Comparison of ENCODE assay signal across 18 cellular contexts in genomic region chr7:77931841-77932240, GRCh38.
A peak's percentile ranks its signal among the peaks of the same experiment; 100 is the strongest.
DNase-seq lines count a peak whose midpoint lies in the region; ATAC-seq and TF ChIP-seq lines count a peak whose summit lies in the region.
"Had no signal": no experiment of that assay in that cellular context is flagged by ENCODE, and none has a peak within 500 bp of the region (broad histone marks: within the 10 kb centered on the region; RNA-seq: fewer than 3 reads in every experiment).

No MANE protein-coding gene starts in this region.

- no peak overlapping the region for H3K4me3 Mint-ChIP-seq in CD4-positive, alpha-beta memory T cell
- H3K4me3 Mint-ChIP-seq in HFFc6, result peak overlapping the region; percentile 8; the same call in 1 of the 2 replicates
- no peak overlapping the region for H3K4me3 Mint-ChIP-seq in T-helper 17 cell
- H3K4me3 Mint-ChIP-seq in nephron progenitor cell, result no peak overlapping the region
- H3K4me3 Mint-ChIP-seq: CD8-positive, alpha-beta memory T cell had no signal

- H3K27me3 Mint-ChIP-seq in CD4-positive, alpha-beta memory T cell, result no peaks in the 10 kb centered on the region
- peaks cover 2% of the 10 kb centered on the region for H3K27me3 Mint-ChIP-seq in HFFc6 (ENCODE audit: insufficient read depth)
- H3K27me3 Mint-ChIP-seq in T-helper 17 cell, result no peaks in the 10 kb centered on the region
- H3K27me3 Mint-ChIP-seq in nephron progenitor cell (ENCODE audit: low read depth, poor library complexity), result no peaks in the 10 kb centered on the region
- H3K27me3 Mint-ChIP-seq: CD8-positive, alpha-beta memory T cell had no signal

- no peak overlapping the region for H3K27ac ChIP-seq in CD4-positive, alpha-beta memory T cell (ENCODE audit: low read depth, low read length)
- H3K27ac ChIP-seq: BLaER1, RWPE1 had no signal

- no peaks in the 10 kb centered on the region for H3K27me3 ChIP-seq in CD4-positive, alpha-beta memory T cell (ENCODE audit: insufficient read depth, low read length)
- H3K27me3 ChIP-seq: BLaER1 had no signal

- no peaks in the 10 kb centered on the region for H3K9me3 ChIP-seq in CD4-positive, alpha-beta memory T cell (ENCODE audit: control insufficient read depth in 1 of 2, low read length in 2 of 2)
- no peaks in the 10 kb centered on the region for H3K9me3 ChIP-seq in T-helper 17 cell (ENCODE audit: control insufficient read depth, low read length, poor library complexity, severe bottlenecking)
- H3K9me3 ChIP-seq: BLaER1, SK-N-SH had no signal

- peaks cover 0 to 3% (median 0%) of the 10 kb centered on the region in 8 donors for H3K9me3 Mint-ChIP-seq in CD4-positive, alpha-beta memory T cell
- H3K9me3 Mint-ChIP-seq in HFFc6 (no peaks in the 10 kb centered on the region), nephron progenitor cell (no peaks in the 10 kb centered on the region)
- H3K9me3 Mint-ChIP-seq: CD8-positive, alpha-beta memory T cell had no signal

- H3K36me3 ChIP-seq in CD4-positive, alpha-beta memory T cell (ENCODE audit: insufficient read depth, low read length), result peaks cover 5% of the 10 kb centered on the region

- CTCF ChIA-PET in CD4-positive, alpha-beta memory T cell (lab: Charles Lee; ENCODE audit: partially characterized antibody), result no interaction called here

- H3K27ac Mint-ChIP-seq in CD4-positive, alpha-beta memory T cell, result peak overlapping the region in 4 of 7 donors; percentile 38 to 81 (median 66)
- H3K27ac Mint-ChIP-seq in HFFc6 (peak overlapping the region; percentile 58), T-helper 17 cell (peak overlapping the region; percentile 30), nephron progenitor cell (peak overlapping the region; percentile 89)

- H3K4me1 ChIP-seq in CD4-positive, alpha-beta memory T cell (ENCODE audit: insufficient read depth, low read length), result peaks cover 6% of the 10 kb centered on the region

- H3K4me3 ChIP-seq in CD4-positive, alpha-beta memory T cell (ENCODE audit: low read length in 2 of 2), result no peak overlapping the region
- H3K4me3 ChIP-seq: BLaER1 had no signal

- ATAC-seq in T-helper 17 cell (no peak), HG03354 (IDR thresholded peaks at IDR 0.05; ENCODE audit: poor library complexity, severe bottlenecking, unreplicated experiment) (no peak)

- TF ChIP-seq CTCF in HFFc6 (IDR thresholded peaks at IDR 0.05) (peak; percentile 18; the same call in 1 of the 2 replicates), nephron progenitor cell (IDR thresholded peaks at IDR 0.05) (no peak)

- H3K4me1 Mint-ChIP-seq in CD4-positive, alpha-beta memory T cell, result peaks cover 17 to 28% (median 22%) of the 10 kb centered on the region in 4 donors
- H3K4me1 Mint-ChIP-seq in HFFc6 (ENCODE audit: low read depth) (peaks cover 50% of the 10 kb centered on the region), T-helper 17 cell (peaks cover 23% of the 10 kb centered on the region), nephron progenitor cell (peaks cover 6% of the 10 kb centered on the region)

- H3K36me3 Mint-ChIP-seq in CD4-positive, alpha-beta memory T cell, result peaks cover 23 to 24% of the 10 kb centered on the region in 2 donors
- H3K36me3 Mint-ChIP-seq in HFFc6 (ENCODE audit: low read depth) (peaks cover 20% of the 10 kb centered on the region), T-helper 17 cell (ENCODE audit: low read depth) (peaks cover 8% of the 10 kb centered on the region), nephron progenitor cell (ENCODE audit: low read depth) (peaks cover 17% of the 10 kb centered on the region)

- POLR2A ChIA-PET in CD4-positive, alpha-beta memory T cell (lab: Charles Lee; ENCODE audit: partially characterized antibody), result no interaction called here

- no peak for DNase-seq in CD4-positive, alpha-beta memory T cell
- no peak for DNase-seq in HFFc6
- DNase-seq in T-helper 17 cell, result no peak
- no peak for DNase-seq in nephron progenitor cell
- DNase-seq in DMS53 (lab: John Stamatoyannopoulos, UW), result no peak
- no peak for DNase-seq in NCI-H1092 treated with DMSO at 0.1 percent for 48 hours (lab: John Stamatoyannopoulos, UW)
- no peak for DNase-seq in DMS 273 treated with DMSO at 0.1 percent for 48 hours (lab: John Stamatoyannopoulos, UW)
- DNase-seq: Calu3; CD8-positive, alpha-beta memory T cell; KG1; NCI-H1417; NCI-H1694 treated with DMSO at 0.1 percent for 48 hours; NCI-H2081 treated with DMSO at 0.1 percent for 48 hours; SHP77 treated with DMSO at 0.1 percent for 48 hours; SK-N-SH had no signal

- intact Hi-C loops in CD4-positive, alpha-beta memory T cell (cut with micrococcal nuclease), result loop anchor here (10.0 kb wide), 1 partner anchor 137 kb away; the partner anchor contains the start of genes PHTF2 and TMEM60

Comparison
In these comparisons a context has a peak if more than half of its experiments do, and no peak if none do; other contexts are left out.
1. H3K27ac Mint-ChIP-seq: peak in every context shown above with its lines; median percentile 89 in nephron progenitor cell; 66 in CD4-positive, alpha-beta memory T cell; 58 in HFFc6; 30 in T-helper 17 cell.